1 cellular context compared by ENCODE assay signal in genomic region chr1:173127369-173128307, GRCh38.
TF ChIP-seq lines count a peak whose summit lies in the region.

No MANE protein-coding gene starts in this region.

TF ChIP-seq in liver, 16 proteins besides CTCF, POLR2A, EP300 and RAD21 (continued from another document):
- TF ChIP-seq ATF3 (IDR thresholded peaks at IDR 0.05) = no peak
